In the genomic region with DNA sequence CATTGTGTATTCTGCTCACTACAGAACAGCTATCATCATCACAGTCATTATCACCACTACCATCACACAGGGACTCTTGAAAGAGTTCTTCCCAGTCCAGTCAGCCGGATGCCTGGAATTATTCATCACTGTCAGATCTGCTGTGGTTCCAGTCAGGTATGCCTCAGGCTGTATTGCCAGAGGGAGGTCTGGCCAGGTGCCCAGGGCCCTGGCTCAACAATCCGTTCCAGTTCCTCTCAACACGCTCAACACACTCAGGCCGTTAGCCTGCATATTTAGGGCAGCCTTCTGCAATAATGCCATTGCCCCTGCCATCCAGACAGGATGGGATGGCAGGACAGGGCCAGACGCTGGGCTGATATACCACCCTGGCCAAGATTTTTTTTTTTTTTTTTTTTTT, we compare ENCODE assay signal across 8 cellular contexts. TPM values are rescaled to one million over a fixed set of nuclear protein-coding genes. Genes with fewer than 3 reads are reported as not detected.
DNase-seq lines count a peak whose midpoint lies in the region; ATAC-seq, FAIRE-seq and TF ChIP-seq lines count a peak whose summit lies in the region.

No MANE protein-coding gene starts in this region.

- H3K4me1 Mint-ChIP-seq in activated naive CD8-positive, alpha-beta T cell treated with anti-CD3 and anti-CD28 coated beads, Interleukin-2, amount 50 U/mL, for 24 hours = no peaks in the 10 kb centered on the region
- no peaks in the 10 kb centered on the region for H3K4me1 Mint-ChIP-seq in CD14-positive monocyte

- peaks cover 68% of the 10 kb centered on the region for H3K4me1 ChIP-seq in psoas muscle

- no peak for TF ChIP-seq CTCF in psoas muscle (IDR thresholded peaks at IDR 0.05)
- no peak for TF ChIP-seq CTCF in CD14-positive monocyte (IDR thresholded peaks at IDR 0.05)

- DNase-seq in GM12891 (ENCODE audit: insufficient read length, low spot score) = no peak
- DNase-seq in NCI-H774 (lab: John Stamatoyannopoulos, UW) = peak; percentile 45
- DNase-seq in fibroblast of peridontal ligament (ENCODE audit: extremely low read depth) = peak; percentile 58
- DNase-seq in psoas muscle = peak; percentile 87 to 92
- DNase-seq in activated naive CD8-positive, alpha-beta T cell treated with anti-CD3 and anti-CD28 coated beads, Interleukin-2, amount 50 U/mL, for 24 hours = no peak
- no peak for DNase-seq in hippocampal formation (lab: John Stamatoyannopoulos, UW)
- no peak for DNase-seq in CD14-positive monocyte (ENCODE audit: low spot score)

- FAIRE-seq in GM12891 (lab: Jason Lieb, UNC) = peak; percentile 13

- peaks cover 0 to 71% of the 10 kb centered on the region in 2 donors for H3K36me3 ChIP-seq in psoas muscle (ENCODE audit: insufficient read depth in 1 of 2, low read depth in 1 of 2)

- intact Hi-C loops in psoas muscle (cut with DNase I) (no loop called here), CD14-positive monocyte (cut with micrococcal nuclease) (no loop called here)

- H3K36me3 Mint-ChIP-seq in activated naive CD8-positive, alpha-beta T cell treated with anti-CD3 and anti-CD28 coated beads, Interleukin-2, amount 50 U/mL, for 24 hours (ENCODE audit: low read depth) = peaks cover 42% of the 10 kb centered on the region
- peaks cover 94 to 100% of the 10 kb centered on the region in 2 donors for H3K36me3 Mint-ChIP-seq in CD14-positive monocyte

- H3K27ac ChIP-seq in psoas muscle = peak overlapping the region; percentile 79

- no peak for TF ChIP-seq POLR2A in GM12891 (IDR thresholded peaks at IDR 0.05; ENCODE audit: low read depth, low read length)

- H3K4me3 Mint-ChIP-seq in activated naive CD8-positive, alpha-beta T cell treated with anti-CD3 and anti-CD28 coated beads, Interleukin-2, amount 50 U/mL, for 24 hours = no peak overlapping the region
- H3K4me3 Mint-ChIP-seq in CD14-positive monocyte = no peak overlapping the region

- no peaks in the 10 kb centered on the region for H3K27me3 Mint-ChIP-seq in activated naive CD8-positive, alpha-beta T cell treated with anti-CD3 and anti-CD28 coated beads, Interleukin-2, amount 50 U/mL, for 24 hours
- peaks cover 0 to 1% (median 0%) of the 10 kb centered on the region in 3 donors for H3K27me3 Mint-ChIP-seq in CD14-positive monocyte (ENCODE audit: low read depth in 3 of 3)

- H3K27ac Mint-ChIP-seq in activated naive CD8-positive, alpha-beta T cell treated with anti-CD3 and anti-CD28 coated beads, Interleukin-2, amount 50 U/mL, for 24 hours = no peak overlapping the region
- H3K27ac Mint-ChIP-seq in CD14-positive monocyte = no peak overlapping the region

- no peak overlapping the region for H3K4me3 ChIP-seq in psoas muscle

- H3K27me3 ChIP-seq in psoas muscle (ENCODE audit: insufficient read depth in 3 of 3, low read length in 2 of 3) = no peaks in the 10 kb centered on the region

- no peaks in the 10 kb centered on the region for H3K9me3 Mint-ChIP-seq in activated naive CD8-positive, alpha-beta T cell treated with anti-CD3 and anti-CD28 coated beads, Interleukin-2, amount 50 U/mL, for 24 hours
- H3K9me3 Mint-ChIP-seq in CD14-positive monocyte = no peaks in the 10 kb centered on the region

- H3K9me3 ChIP-seq in psoas muscle = no peaks in the 10 kb centered on the region

- ATAC-seq in psoas muscle = peak; percentile 78 to 90 (median 81)
- no peak for ATAC-seq in GM18870 (IDR thresholded peaks at IDR 0.05; ENCODE audit: unreplicated experiment)
- no peak for ATAC-seq in activated naive CD8-positive, alpha-beta T cell treated with anti-CD3 and anti-CD28 coated beads, Interleukin-2, amount 50 U/mL, for 24 hours

- 23 to 43% (median 25%) methylated on average over 5 of the region's 5 CpGs for WGBS in psoas muscle, 3 donors

TF ChIP-seq in GM12891, 5 proteins besides CTCF, POLR2A, EP300 and RAD21:
- TF ChIP-seq TAF1 (IDR thresholded peaks at IDR 0.05; ENCODE audit: low read depth, low read length) = no peak
- TF ChIP-seq POU2F2 (IDR thresholded peaks at IDR 0.05; ENCODE audit: low read depth, low read length) = no peak
- no peak for TF ChIP-seq PAX5 (IDR thresholded peaks at IDR 0.05; ENCODE audit: insufficient read depth, low read length, severe bottlenecking)
- TF ChIP-seq POLR2AphosphoS5 (IDR thresholded peaks at IDR 0.05; ENCODE audit: low read depth, low read length) = no peak
- no peak for TF ChIP-seq SPI1 (IDR thresholded peaks at IDR 0.05; ENCODE audit: low read depth, low read length)

RNA-seq across cellular contexts. Expression of a gene that starts 28.6 kb away (rescaled TPM):
- 0.63 TPM for polyA plus RNA-seq in GM12891 (2012; ENCODE audit: low read depth, missing spikeins)
- 1 to 10 TPM in 2 of 4 donors, under 1 TPM in 2; 0.61 to 1.2 (median 0.95) TPM for total RNA-seq in psoas muscle
- polyA plus RNA-seq in psoas muscle = 1 to 10 TPM in 1 of 3 donors, under 1 TPM in 2; 0.32 to 3.3 (median 0.80) TPM
- under 1 TPM; 0.35 to 0.50 TPM for polyA plus RNA-seq in CD14-positive monocyte

RNA-seq across cellular contexts. Expression of a gene that starts 37.7 kb away (rescaled TPM):
- polyA plus RNA-seq in GM12891 (2012; ENCODE audit: low read depth, missing spikeins) = 0.21 TPM
- total RNA-seq in psoas muscle = 1 to 10 TPM; 4.6 to 7.1 (median 5.7) TPM
- polyA plus RNA-seq in psoas muscle (10 to 100 TPM in 1 of 3 donors, 1 to 10 TPM in 2; 5.0 to 19.8 (median 5.1) TPM), CD14-positive monocyte (10 to 100 TPM; 14.9 to 15.7 TPM)

RNA-seq across cellular contexts. Expression of a gene that starts 44.2 kb away (rescaled TPM):
- 39.0 TPM for polyA plus RNA-seq in GM12891 (2012; ENCODE audit: low read depth, missing spikeins)
- 10 to 100 TPM; 26.8 to 35.3 (median 31.1) TPM for total RNA-seq in psoas muscle
- polyA plus RNA-seq in psoas muscle (10 to 100 TPM; 17.5 to 32.4 (median 30.6) TPM), CD14-positive monocyte (10 to 100 TPM; 29.0 to 40.3 TPM)

Comparison
In these comparisons a context has a peak if more than half of its experiments do, and no peak if none do; other contexts are left out.
1. DNase-seq: peak in NCI-H774 (single experiment), fibroblast of peridontal ligament (single experiment) and psoas muscle (2 of 2); none in GM12891 (single experiment), activated naive CD8-positive, alpha-beta T cell treated with anti-CD3 and anti-CD28 coated beads, Interleukin-2, amount 50 U/mL, for 24 hours (single experiment), hippocampal formation (0 of 2) and CD14-positive monocyte (single experiment).
2. ATAC-seq: peak in psoas muscle (4 of 4); none in GM18870 (single experiment) and activated naive CD8-positive, alpha-beta T cell treated with anti-CD3 and anti-CD28 coated beads, Interleukin-2, amount 50 U/mL, for 24 hours (single experiment).